24 cellular contexts compared by ENCODE assay signal in genomic region chrX:138058931-138059330, GRCh38.
"Had no signal": no experiment of that assay in that cellular context is flagged by ENCODE, and none has a peak within 500 bp of the region (broad histone marks: within the 10 kb centered on the region; RNA-seq: fewer than 3 reads in every experiment).

No MANE protein-coding gene starts in this region.

- DNase-seq: stimulated activated CD4-positive, alpha-beta T cell treated with anti-CD3 and anti-CD28 coated beads, Interleukin-2, amount 100 ng/mL, for 48 hours; stimulated activated CD4-positive, alpha-beta T cell treated with anti-CD3 and anti-CD28 coated beads, Interleukin-4, amount 100 ng/mL, for 1 hour; stimulated activated CD4-positive, alpha-beta T cell treated with anti-CD3 and anti-CD28 coated beads, Interleukin-4, amount 100 ng/mL, for 24 hours; stimulated activated CD4-positive, alpha-beta T cell treated with anti-CD3 and anti-CD28 coated beads, Interleukin-4, amount 100 ng/mL, for 4 hours; stimulated activated CD8-positive, alpha-beta memory T cell treated with anti-CD3 and anti-CD28 coated beads, Interleukin-4, amount 100 ng/mL, for 48 hours; stimulated activated naive B cell treated with anti-CD40 and anti-IgM and Interleukin-4, amounts not matched to agents 10 μg/mL and 1 μg/mL and 100 μg/mL, for 72 hours; stimulated activated naive CD4-positive, alpha-beta T cell; stimulated activated naive CD4-positive, alpha-beta T cell treated with Interleukin-2 at 50 U/mL for 16 hours; stimulated activated naive CD8-positive, alpha-beta T cell treated with anti-CD3 and anti-CD28 coated beads, Interleukin-15, amount 100 ng/mL, for 72 hours; stimulated activated naive CD8-positive, alpha-beta T cell treated with anti-CD3 and anti-CD28 coated beads, Interleukin-15, Interleukin-2, amounts not matched to agents 100 U/mL and 50 U/mL, for 24 hours; stomach; substantia nigra; testis; thyroid gland; tibial artery; transverse colon; trophoblast cell; upper lobe of left lung; upper lobe of right lung; uterus had no signal

- H3K4me1 ChIP-seq: stomach, suprapubic skin, testis, thyroid gland, tibial artery, tibial nerve, transverse colon, upper lobe of left lung, upper lobe of right lung, uterus, vagina had no signal

- H3K9me3 ChIP-seq: suprapubic skin, testis, thoracic aorta, thyroid gland, tibial nerve, transverse colon, upper lobe of left lung, upper lobe of right lung, uterus, vagina had no signal

- H3K27me3 ChIP-seq: stomach, suprapubic skin, testis, thyroid gland, tibial artery, tibial nerve, transverse colon, upper lobe of left lung, upper lobe of right lung, uterus, vagina had no signal

- H3K36me3 ChIP-seq: stomach, suprapubic skin, thoracic aorta, thyroid gland, tibial artery, tibial nerve, transverse colon, upper lobe of left lung, upper lobe of right lung, uterus, vagina had no signal

- H3K27ac ChIP-seq: stomach, suprapubic skin, testis, thoracic aorta, thyroid gland, tibial artery, tibial nerve, transverse colon, upper lobe of left lung, upper lobe of right lung, uterus, vagina had no signal

- H3K4me3 ChIP-seq: stomach, suprapubic skin, testis, thoracic aorta, thyroid gland, tibial artery, tibial nerve, transverse colon, upper lobe of left lung, upper lobe of right lung, uterus, vagina had no signal
